18 cellular contexts compared by ENCODE assay signal in the genomic region with DNA sequence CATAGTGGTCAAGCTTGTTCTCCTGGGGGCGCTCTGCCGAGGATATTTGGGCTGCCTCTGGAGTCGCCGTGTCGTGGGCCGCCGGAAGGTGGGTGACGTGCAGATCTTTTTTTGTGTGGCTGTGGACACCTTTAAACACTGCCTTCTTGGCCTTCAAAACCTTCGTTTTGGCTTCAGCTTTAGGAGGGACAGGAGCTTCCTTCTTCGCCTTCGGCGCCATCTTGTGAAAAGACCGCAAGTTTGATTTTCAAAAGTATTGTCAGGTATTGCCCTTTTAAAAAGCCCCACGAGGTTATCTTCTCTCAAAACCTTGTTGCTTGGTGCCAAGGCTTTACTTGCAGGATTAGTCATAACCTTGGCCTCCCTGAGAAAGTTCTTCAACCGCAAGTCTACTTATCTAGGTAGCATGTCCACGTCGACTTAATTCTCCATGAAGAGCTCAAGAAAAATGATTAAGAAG. TPM values are rescaled to one million over a fixed set of nuclear protein-coding genes. Genes with fewer than 3 reads are reported as not detected.
DNase-seq lines count a peak whose midpoint lies in the region; ATAC-seq and TF ChIP-seq lines count a peak whose summit lies in the region.
"Had no signal": no experiment of that assay in that cellular context is flagged by ENCODE, and none has a peak within 500 bp of the region (broad histone marks: within the 10 kb centered on the region; RNA-seq: fewer than 3 reads in every experiment).

No MANE protein-coding gene starts in this region.

- peak; percentile 83 for ATAC-seq in left lung
- ATAC-seq in right cardiac atrium: no peak
- ATAC-seq: activated T-helper 17 cell treated with anti-CD3 and anti-CD28 coated beads, Interleukin-2, amount 50 U/mL, for 72 hours; right lobe of liver; Right ventricle myocardium inferior had no signal

- 84 to 91% methylated on average over 17 of the region's 17 CpGs for WGBS in sigmoid colon, 2 donors
- WGBS in stomach, 5 donors: 75 to 80% (median 77%) methylated on average over 17 of the region's 17 CpGs
- WGBS in right cardiac atrium: 90% methylated on average over 17 of the region's 17 CpGs

- DNase-seq in GM12865 (ENCODE audit: low read depth) (peak; percentile 84), NCI-H226 (peak; percentile 96), choroid plexus epithelial cell (ENCODE audit: low read depth) (peak; percentile 56), left lung (no peak), NOMO-1 treated with dmso at 0.1 percent for 144 hours (lab: John Stamatoyannopoulos, UW; ENCODE audit: unreplicated experiment) (no peak), sigmoid colon (no peak), stomach (no peak), right cardiac atrium (no peak)
- DNase-seq: activated B cell treated with CpG ODN at 0.5 μM for 24 hours; COR-L47; kidney; MV-4-11; right lobe of liver; stimulated activated CD4-positive, alpha-beta T cell treated with anti-CD3 and anti-CD28 coated beads, Interleukin-2, amount 100 ng/mL, for 48 hours; T-helper 1 cell had no signal

- H3K4me3 ChIP-seq in GM12865 (ENCODE audit: low read depth, low read length) (no peak overlapping the region), choroid plexus epithelial cell (ENCODE audit: low read depth, low read length) (no peak overlapping the region), left lung (no peak overlapping the region), sigmoid colon (no peak overlapping the region), stomach (no peak overlapping the region), right cardiac atrium (ENCODE audit: low read length) (no peak overlapping the region)
- H3K4me3 ChIP-seq: right lobe of liver had no signal

- H3K27ac ChIP-seq in left lung (no peak overlapping the region), sigmoid colon (no peak overlapping the region), stomach (peak overlapping the region in 1 of 5 donors; percentile 20), right cardiac atrium (ENCODE audit: low read length) (no peak overlapping the region)
- H3K27ac ChIP-seq: right lobe of liver had no signal

- H3K9me3 ChIP-seq in left lung (peaks cover 0 to 4% of the 10 kb centered on the region in 2 donors), sigmoid colon (peaks cover 0 to 6% (median 0%) of the 10 kb centered on the region in 4 donors), stomach (peaks cover 0 to 8% (median 7%) of the 10 kb centered on the region in 4 donors), right cardiac atrium (ENCODE audit: control insufficient read depth, low read length) (peaks cover 4% of the 10 kb centered on the region)
- H3K9me3 ChIP-seq: right lobe of liver had no signal

- no peak for TF ChIP-seq EP300 in sigmoid colon (IDR thresholded peaks at IDR 0.05)
- TF ChIP-seq EP300 in stomach (IDR thresholded peaks at IDR 0.05): no peak

- TF ChIP-seq CTCF in GM12865 (IDR thresholded peaks at IDR 0.05; ENCODE audit: insufficient read depth, low read depth, low read length, missing control alignments) (no peak), choroid plexus epithelial cell (conservative IDR thresholded peaks at IDR 0.05; ENCODE audit: low read depth, low read length) (no peak), left lung (IDR thresholded peaks at IDR 0.05) (no peak), sigmoid colon (IDR thresholded peaks at IDR 0.05) (no peak), stomach (IDR thresholded peaks at IDR 0.05) (no peak)

- H3K4me1 ChIP-seq in left lung (no peaks in the 10 kb centered on the region), sigmoid colon (no peaks in the 10 kb centered on the region), stomach (peaks cover 0 to 10% (median 0%) of the 10 kb centered on the region in 4 donors), right cardiac atrium (ENCODE audit: control insufficient read depth, insufficient read depth, low read length) (no peaks in the 10 kb centered on the region)
- H3K4me1 ChIP-seq: right lobe of liver had no signal

- H3K36me3 ChIP-seq in left lung (no peaks in the 10 kb centered on the region), sigmoid colon (no peaks in the 10 kb centered on the region), stomach (no peaks in the 10 kb centered on the region)
- H3K36me3 ChIP-seq: right lobe of liver had no signal

- TF ChIP-seq POLR2A in sigmoid colon (IDR thresholded peaks at IDR 0.05): no peak
- no peak for TF ChIP-seq POLR2A in stomach (IDR thresholded peaks at IDR 0.05)

- intact Hi-C loops in left lung (cut with DNase I): no loop called here
- intact Hi-C loops in sigmoid colon (cut with DNase I): no loop called here
- intact Hi-C loops in stomach (cut with DNase I; ENCODE audit: low total_unique reads): no loop called here
- intact Hi-C loops in right cardiac atrium (cut with DNase I): no loop called here

- H3K27me3 ChIP-seq in left lung (no peaks in the 10 kb centered on the region), sigmoid colon (no peaks in the 10 kb centered on the region), stomach (no peaks in the 10 kb centered on the region), right cardiac atrium (ENCODE audit: control insufficient read depth, insufficient read depth) (no peaks in the 10 kb centered on the region)
- H3K27me3 ChIP-seq: right lobe of liver had no signal

RNA-seq across cellular contexts. Expression of a gene that starts 20.8 kb away (rescaled TPM):
- total RNA-seq in left lung (100 to 1,000 TPM in 1 of 2 donors, 10 to 100 TPM in 1; 42.8 to 142 TPM), sigmoid colon (10 to 100 TPM in 3 of 4 donors, 1 to 10 TPM in 1; 8.4 to 18.6 (median 12.2) TPM), stomach (100 to 1,000 TPM in 2 of 5 donors, 10 to 100 TPM in 3; 11.6 to 182 (median 68.5) TPM), right cardiac atrium (1 to 10 TPM; 3.6 to 5.4 (median 4.5) TPM)
- polyA plus RNA-seq in sigmoid colon (10 to 100 TPM in 2 of 3 donors, 1 to 10 TPM in 1; 6.0 to 19.9 (median 15.0) TPM), stomach (10 to 100 TPM in 1 of 3 donors, 1 to 10 TPM in 2; 4.3 to 11.3 (median 9.5) TPM), right cardiac atrium (1.7 TPM)
- total RNA-seq: activated B cell treated with CpG ODN at 0.5 μM for 24 hours had no signal

RNA-seq across cellular contexts. Expression of a gene that starts 47.4 kb away (rescaled TPM):
- total RNA-seq in left lung (10 to 100 TPM; 23.1 to 51.9 TPM), sigmoid colon (10 to 100 TPM in 1 of 4 donors, 1 to 10 TPM in 3; 3.0 to 31.0 (median 6.3) TPM), stomach (100 to 1,000 TPM in 1 of 5 donors, 10 to 100 TPM in 2, 1 to 10 TPM in 2; 1.2 to 150 (median 10.1) TPM), right cardiac atrium (1 to 10 TPM; 3.1 to 3.9 (median 3.4) TPM)
- polyA plus RNA-seq in sigmoid colon (1 to 10 TPM; 2.5 to 4.2 (median 4.2) TPM), stomach (10 to 100 TPM in 2 of 3 donors, 1 to 10 TPM in 1; 8.2 to 16.5 (median 13.2) TPM), right cardiac atrium (3.2 TPM)
- total RNA-seq: activated B cell treated with CpG ODN at 0.5 μM for 24 hours; activated T-helper 17 cell treated with anti-CD3 and anti-CD28 coated beads, Interleukin-2, amount 50 U/mL, for 72 hours; G401 had no signal

Comparison
In these comparisons a context has a peak if more than half of its experiments do, and no peak if none do; other contexts are left out.
1. DNase-seq: peak in GM12865 (single experiment), NCI-H226 (single experiment) and choroid plexus epithelial cell (single experiment); none in left lung (0 of 2), NOMO-1 treated with dmso at 0.1 percent for 144 hours (single experiment), sigmoid colon (single experiment), stomach (single experiment) and right cardiac atrium (0 of 3).